Comparison of ENCODE assay signal across 16 cellular contexts in genomic region chr7:18459439-18459838, GRCh38. TPM values are rescaled to one million over a fixed set of nuclear protein-coding genes. Genes with fewer than 3 reads are reported as not detected.
DNase-seq lines count a peak whose midpoint lies in the region; ATAC-seq, FAIRE-seq and TF ChIP-seq lines count a peak whose summit lies in the region.
"Had no signal": no experiment of that assay in that cellular context is flagged by ENCODE, and none has a peak within 500 bp of the region (broad histone marks: within the 10 kb centered on the region; RNA-seq: fewer than 3 reads in every experiment).

No MANE protein-coding gene starts in this region.

- peak; percentile 14 for DNase-seq in Caki2 (ENCODE audit: low read depth)
- DNase-seq in GM18507 (ENCODE audit: extremely low spot score, insufficient read length, low read depth), result no peak
- peak; percentile 24 for DNase-seq in glomerular visceral epithelial cell (ENCODE audit: extremely low spot score)
- no peak for DNase-seq in transverse colon
- DNase-seq in effector CD4-positive, alpha-beta T cell, result no peak
- DNase-seq: activated CD8-positive, alpha-beta T cell treated with anti-CD3 and anti-CD28 coated beads for 36 hours; activated T-cell treated with anti-CD3 and anti-CD28 coated beads, Interleukin-2, amount 50 U/mL, for 48 hours; DND-41; NCI-H187; NCI-H524; PC-3; stimulated activated naive CD4-positive, alpha-beta T cell; trophoblast cell had no signal

- TF ChIP-seq EP300 in transverse colon (IDR thresholded peaks at IDR 0.05; ENCODE audit: low read depth), result no peak

- H3K36me3 ChIP-seq in OCI-LY3 (replicated peaks; ENCODE audit: low read depth, low read length) (no peaks in the 10 kb centered on the region), transverse colon (no peaks in the 10 kb centered on the region)

- 10 to 17% methylated on average over 1 of the region's 1 CpG for WGBS in transverse colon (ENCODE audit: low coverage in 1 of 2), 2 donors

- 0 out of 2 replicates have a peak overlapping the region, but pooled peaks have one; percentile 22 for H2AFZ ChIP-seq in OCI-LY3 (ENCODE audit: low read depth, low read length)

- no peaks in the 10 kb centered on the region for H3K79me2 ChIP-seq in OCI-LY3 (ENCODE audit: low read length)

- H3K4me3 ChIP-seq in OCI-LY3 (ENCODE audit: low read length) (no peak overlapping the region), transverse colon (no peak overlapping the region)

- intact Hi-C loops in transverse colon (cut with DNase I; ENCODE audit: low total_unique reads), result no loop called here

- H3K27ac ChIP-seq in OCI-LY3 (ENCODE audit: low read length) (no peak overlapping the region), transverse colon (no peak overlapping the region)

- no peaks in the 10 kb centered on the region for H3K9me3 ChIP-seq in OCI-LY3 (ENCODE audit: insufficient read depth, low read length)
- no peaks in the 10 kb centered on the region for H3K9me3 ChIP-seq in transverse colon

- FAIRE-seq in GM18507 (lab: Jason Lieb, UNC), result peak; percentile 59
- FAIRE-seq: islet of Langerhans had no signal

- no peaks in the 10 kb centered on the region for H4K20me1 ChIP-seq in OCI-LY3 (ENCODE audit: insufficient read depth, low read length)

- peaks cover 26% of the 10 kb centered on the region for H3K4me1 ChIP-seq in OCI-LY3 (ENCODE audit: low read length)
- no peaks in the 10 kb centered on the region for H3K4me1 ChIP-seq in transverse colon

- TF ChIP-seq POLR2A in transverse colon (IDR thresholded peaks at IDR 0.05), result no peak

- TF ChIP-seq CTCF in OCI-LY3 (IDR thresholded peaks at IDR 0.05; ENCODE audit: low read depth, low read length), result no peak
- TF ChIP-seq CTCF in transverse colon (IDR thresholded peaks at IDR 0.05), result no peak

- H3K27me3 ChIP-seq in OCI-LY3 (ENCODE audit: low read depth, low read length) (no peaks in the 10 kb centered on the region), transverse colon (no peaks in the 10 kb centered on the region)

- ATAC-seq in GM21360 (IDR thresholded peaks at IDR 0.05; ENCODE audit: unreplicated experiment), result no peak
- ATAC-seq: activated CD8-positive, alpha-beta T cell treated with anti-CD3 and anti-CD28 coated beads for 36 hours; PC-3 had no signal

- H3K4me2 ChIP-seq in OCI-LY3 (ENCODE audit: low read length), result 0 out of 2 replicates have a peak overlapping the region, but pooled peaks have one; percentile 9

- in situ Hi-C loops in Caki2 (cut with HindIII; ENCODE audit: low pct_unique_long_range_greater_than_20kb, low sequenced_read_pairs) (no loop called here), transverse colon (cut with MboI; ENCODE audit: low pct_ligation_motif_present in 1 of 4, low pct_unique_long_range_greater_than_20kb in 1 of 4, low sequenced_read_pairs in 3 of 4) (no loop called here)

- H3K9ac ChIP-seq in OCI-LY3 (ENCODE audit: low read length), result no peak overlapping the region

RNA-seq across cellular contexts. Expression of gene HDAC9, which starts 36.1 kb away (rescaled TPM):
- total RNA-seq in Caki2 (2014; rRNA removed; shearing (Covaris generic); ENCODE audit: low replicate concordance), result 19.5 and 21.5 TPM in 2 replicates
- 10 to 100 TPM in 3 of 4 donors, 1 to 10 TPM in 1; 6.0 to 47.5 (median 33.7) TPM for total RNA-seq in transverse colon

Comparison
In these comparisons a context has a peak if more than half of its experiments do, and no peak if none do; other contexts are left out.
1. DNase-seq: peak in Caki2 (single experiment) and glomerular visceral epithelial cell (single experiment); none in GM18507 (single experiment), transverse colon (single experiment) and effector CD4-positive, alpha-beta T cell (single experiment).